ENCODE assay signal across 23 cellular contexts in the genomic region with DNA sequence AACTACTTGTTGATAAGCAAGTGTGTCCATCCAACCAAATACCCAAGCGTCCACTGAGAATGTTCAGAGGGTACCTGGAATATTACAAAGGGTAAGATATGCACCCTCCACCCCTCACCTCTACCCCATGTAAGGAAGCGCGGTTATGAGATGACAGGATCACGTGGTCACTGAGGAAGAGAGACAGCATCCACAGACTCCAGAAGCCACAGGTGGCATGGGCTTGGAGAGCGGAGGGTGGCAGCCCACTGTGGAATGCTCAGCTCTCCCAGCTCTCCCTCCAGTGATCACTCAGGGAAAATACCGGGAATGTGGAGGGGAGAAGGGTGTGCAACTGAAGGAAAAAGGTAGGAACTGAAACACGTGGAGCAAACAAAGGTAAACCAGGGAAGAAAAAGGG.
"Had no signal": no experiment of that assay in that cellular context is flagged by ENCODE, and none has a peak within 500 bp of the region (broad histone marks: within the 10 kb centered on the region; RNA-seq: fewer than 3 reads in every experiment).

No MANE protein-coding gene starts in this region.

- H3K27me3 Mint-ChIP-seq: memory B cell, T-cell had no signal

- H3K4me3 Mint-ChIP-seq: endodermal cell, memory B cell, neural crest cell, T-cell had no signal

- DNase-seq: activated CD4-positive, alpha-beta T cell treated with anti-CD3 and anti-CD28 coated beads for 1 hour; activated CD4-positive, alpha-beta T cell treated with anti-CD3 and anti-CD28 coated beads, Interleukin-2, amount 50 U/mL, for 4 hours; activated CD8-positive, alpha-beta memory T cell treated with anti-CD3 and anti-CD28 coated beads for 24 hours; activated CD8-positive, alpha-beta memory T cell treated with anti-CD3 and anti-CD28 coated beads, Interleukin-2, amount 50 U/mL, for 4 hours; activated effector memory CD4-positive, alpha-beta T cell treated with anti-CD3 and anti-CD28 coated beads, Interleukin-2, amount 50 U/mL, for 16 hours; cortex of kidney; endodermal cell; esophagus squamous epithelium; gastrocnemius medialis; heart right ventricle; islet precursor cell; left colon; retina; sigmoid colon; stimulated activated CD4-positive, alpha-beta T cell treated with anti-CD3 and anti-CD28 coated beads, Interleukin-15, amount 100 ng/mL, for 24 hours; stimulated activated CD8-positive, alpha-beta memory T cell treated with anti-CD3 and anti-CD28 coated beads, Interleukin-4, amount 100 ng/mL, for 48 hours; stimulated activated naive CD4-positive, alpha-beta T cell treated with Interleukin-2 at 50 U/mL for 16 hours; substantia nigra; T-cell; thyroid gland; WERI-Rb-1 had no signal

- H3K9me3 Mint-ChIP-seq: endodermal cell, memory B cell, neural crest cell, T-cell had no signal

- ATAC-seq: gastrocnemius medialis, left colon, T-cell had no signal

- H3K9me3 ChIP-seq: esophagus squamous epithelium, gastrocnemius medialis, heart right ventricle, sigmoid colon, thyroid gland had no signal

- H3K27ac Mint-ChIP-seq: endodermal cell, memory B cell had no signal
